17 cellular contexts compared by ENCODE assay signal in genomic region chr6:163319609-163320366, GRCh38.
DNase-seq lines count a peak whose midpoint lies in the region; ATAC-seq and TF ChIP-seq lines count a peak whose summit lies in the region.
"Had no signal": no experiment of that assay in that cellular context is flagged by ENCODE, and none has a peak within 500 bp of the region (broad histone marks: within the 10 kb centered on the region; RNA-seq: fewer than 3 reads in every experiment).

No MANE protein-coding gene starts in this region.

- H3K27ac ChIP-seq in left ventricle myocardium inferior (replicated peaks) (peak overlapping the region; percentile 68), OCI-LY3 (ENCODE audit: low read length) (no peak overlapping the region), layer of hippocampus (ENCODE audit: low read depth, low read length) (peak overlapping the region; percentile 63), tibial nerve (peak overlapping the region in 3 of 4 donors; percentile 38 to 87 (median 80)), body of pancreas (no peak overlapping the region)

- H3K4me3 ChIP-seq in left ventricle myocardium inferior, result peak overlapping the region; percentile 12
- no peak overlapping the region for H3K4me3 ChIP-seq in OCI-LY3 (ENCODE audit: low read length)
- peak overlapping the region in 1 of 4 donors; percentile 0 for H3K4me3 ChIP-seq in tibial nerve
- no peak overlapping the region for H3K4me3 ChIP-seq in body of pancreas

- no peak overlapping the region for H3K27ac Mint-ChIP-seq in stimulated activated effector memory CD8-positive, alpha-beta T cell treated with anti-CD3 and anti-CD28 coated beads, Interleukin-12 subunit alpha, Interleukin-12 subunit beta, amount 100 ng/mL, for 72 hours
- no peak overlapping the region for H3K27ac Mint-ChIP-seq in endothelial cell (ENCODE audit: unreplicated experiment)
- H3K27ac Mint-ChIP-seq: CD4-positive, CD25-positive, alpha-beta regulatory T cell had no signal

- WGBS in tibial nerve, 2 donors, result 65 to 74% methylated on average over 10 of the region's 10 CpGs
- 75 to 84% methylated on average over 8 to 10 of the region's 10 CpGs for WGBS in body of pancreas, 2 donors

- H3K36me3 ChIP-seq in left ventricle myocardium inferior, result no peaks in the 10 kb centered on the region
- H3K36me3 ChIP-seq in OCI-LY3 (replicated peaks; ENCODE audit: low read depth, low read length), result no peaks in the 10 kb centered on the region
- H3K36me3 ChIP-seq in tibial nerve, result no peaks in the 10 kb centered on the region
- no peaks in the 10 kb centered on the region for H3K36me3 ChIP-seq in body of pancreas (replicated peaks in 1 of 2; ENCODE audit: insufficient read depth in 1 of 2, low read depth in 2 of 2)

- no peak for TF ChIP-seq CTCF in left ventricle myocardium inferior (IDR thresholded peaks at IDR 0.05; ENCODE audit: borderline replicate concordance)
- TF ChIP-seq CTCF in OCI-LY3 (IDR thresholded peaks at IDR 0.05; ENCODE audit: low read depth, low read length), result no peak
- TF ChIP-seq CTCF in tibial nerve (IDR thresholded peaks at IDR 0.05), result no peak
- TF ChIP-seq CTCF in body of pancreas (IDR thresholded peaks at IDR 0.05), result no peak
- no peak for TF ChIP-seq CTCF in endothelial cell (IDR thresholded peaks at IDR 0.05; ENCODE audit: unreplicated experiment)

- ATAC-seq in left cardiac atrium, result no peak
- no peak for ATAC-seq in stimulated activated effector memory CD8-positive, alpha-beta T cell treated with anti-CD3 and anti-CD28 coated beads, Interleukin-12 subunit alpha, Interleukin-12 subunit beta, amount 100 ng/mL, for 72 hours
- ATAC-seq in body of pancreas, result no peak

- DNase-seq in left ventricle myocardium inferior (no peak), left cardiac atrium (no peak), tibial nerve (ENCODE audit: low spot score in 2 of 2) (no peak), body of pancreas (no peak), endothelial cell (ENCODE audit: low spot score) (no peak)
- DNase-seq in stimulated activated effector memory CD8-positive, alpha-beta T cell treated with anti-CD3 and anti-CD28 coated beads, Interleukin-12 subunit alpha, Interleukin-12 subunit beta, amount 100 ng/mL, for 72 hours (ENCODE audit: low spot score in 2 of 2), result no peak
- DNase-seq: CD4-positive, CD25-positive, alpha-beta regulatory T cell; DMS79 treated with DMSO at 0.1 percent for 48 hours; GDM1; Kasumi-1; NCI-H1436 treated with DMSO at 0.1 percent for 48 hours; NCI-H2081; NCI-H510A treated with DMSO at 0.1 percent for 48 hours; Right ventricle myocardium superior; SK-N-SH had no signal

- peaks cover 7% of the 10 kb centered on the region for H3K27me3 Mint-ChIP-seq in endothelial cell (ENCODE audit: unreplicated experiment)

- H3K36me3 Mint-ChIP-seq in stimulated activated effector memory CD8-positive, alpha-beta T cell treated with anti-CD3 and anti-CD28 coated beads, Interleukin-12 subunit alpha, Interleukin-12 subunit beta, amount 100 ng/mL, for 72 hours, result no peaks in the 10 kb centered on the region
- H3K36me3 Mint-ChIP-seq in endothelial cell (ENCODE audit: low read depth, unreplicated experiment), result no peaks in the 10 kb centered on the region
- H3K36me3 Mint-ChIP-seq: CD4-positive, CD25-positive, alpha-beta regulatory T cell had no signal

- no peak for TF ChIP-seq EP300 in tibial nerve (IDR thresholded peaks at IDR 0.05)

- intact Hi-C loops in left ventricle myocardium inferior (cut with micrococcal nuclease), result no loop called here
- intact Hi-C loops in left cardiac atrium (cut with DNase I), result no loop called here
- intact Hi-C loops in body of pancreas (cut with DNase I), result no loop called here

- no peaks in the 10 kb centered on the region for H3K9me3 Mint-ChIP-seq in stimulated activated effector memory CD8-positive, alpha-beta T cell treated with anti-CD3 and anti-CD28 coated beads, Interleukin-12 subunit alpha, Interleukin-12 subunit beta, amount 100 ng/mL, for 72 hours
- no peaks in the 10 kb centered on the region for H3K9me3 Mint-ChIP-seq in endothelial cell (ENCODE audit: unreplicated experiment)

- H3K9me3 ChIP-seq in left ventricle myocardium inferior (replicated peaks) (no peaks in the 10 kb centered on the region), OCI-LY3 (ENCODE audit: insufficient read depth, low read length) (no peaks in the 10 kb centered on the region), tibial nerve (no peaks in the 10 kb centered on the region), body of pancreas (no peaks in the 10 kb centered on the region)
- H3K9me3 ChIP-seq: SK-N-SH had no signal

- no peaks in the 10 kb centered on the region for H3K79me2 ChIP-seq in OCI-LY3 (ENCODE audit: low read length)

- no peaks in the 10 kb centered on the region for H3K27me3 ChIP-seq in left ventricle myocardium inferior (ENCODE audit: low read depth)
- H3K27me3 ChIP-seq in OCI-LY3 (ENCODE audit: low read depth, low read length), result 0 out of 2 replicates have a peak, but pooled peaks cover 2% of the 10 kb centered on the region
- no peaks in the 10 kb centered on the region for H3K27me3 ChIP-seq in layer of hippocampus (ENCODE audit: control insufficient read depth, insufficient read depth, low read length)
- H3K27me3 ChIP-seq in tibial nerve, result no peaks in the 10 kb centered on the region
- no peaks in the 10 kb centered on the region for H3K27me3 ChIP-seq in body of pancreas

- no peak overlapping the region for H3K9ac ChIP-seq in OCI-LY3 (ENCODE audit: low read length)
- H3K9ac ChIP-seq: SK-N-SH had no signal

- H3K4me3 Mint-ChIP-seq in stimulated activated effector memory CD8-positive, alpha-beta T cell treated with anti-CD3 and anti-CD28 coated beads, Interleukin-12 subunit alpha, Interleukin-12 subunit beta, amount 100 ng/mL, for 72 hours, result no peak overlapping the region
- no peak overlapping the region for H3K4me3 Mint-ChIP-seq in endothelial cell (ENCODE audit: unreplicated experiment)
- H3K4me3 Mint-ChIP-seq: CD4-positive, CD25-positive, alpha-beta regulatory T cell had no signal

- H3K4me1 ChIP-seq in left ventricle myocardium inferior (peaks cover 47% of the 10 kb centered on the region), OCI-LY3 (ENCODE audit: low read length) (no peaks in the 10 kb centered on the region), tibial nerve (peaks cover 0 to 50% (median 7%) of the 10 kb centered on the region in 4 donors), body of pancreas (peaks cover 12% of the 10 kb centered on the region)

- H4K20me1 ChIP-seq in OCI-LY3 (ENCODE audit: insufficient read depth, low read length), result no peaks in the 10 kb centered on the region

- H3K4me1 Mint-ChIP-seq in stimulated activated effector memory CD8-positive, alpha-beta T cell treated with anti-CD3 and anti-CD28 coated beads, Interleukin-12 subunit alpha, Interleukin-12 subunit beta, amount 100 ng/mL, for 72 hours, result no peaks in the 10 kb centered on the region
- H3K4me1 Mint-ChIP-seq in endothelial cell (ENCODE audit: unreplicated experiment), result no peaks in the 10 kb centered on the region

- no peak overlapping the region for H2AFZ ChIP-seq in OCI-LY3 (ENCODE audit: low read depth, low read length)

- 0 out of 2 replicates have a peak overlapping the region, but pooled peaks have one; percentile 14 for H3K4me2 ChIP-seq in OCI-LY3 (ENCODE audit: low read length)
- H3K4me2 ChIP-seq: SK-N-SH had no signal

- TF ChIP-seq POLR2A in tibial nerve (IDR thresholded peaks at IDR 0.05), result no peak
- TF ChIP-seq POLR2A in body of pancreas (IDR thresholded peaks at IDR 0.05), result no peak

Comparison
In these comparisons a context has a peak if more than half of its experiments do, and no peak if none do; other contexts are left out.
1. H3K27ac ChIP-seq: peak in left ventricle myocardium inferior (single experiment), layer of hippocampus (single experiment) and tibial nerve (3 of 4); none in OCI-LY3 (single experiment) and body of pancreas (0 of 4).